Comparison of ENCODE assay signal across 8 cellular contexts in the genomic region with DNA sequence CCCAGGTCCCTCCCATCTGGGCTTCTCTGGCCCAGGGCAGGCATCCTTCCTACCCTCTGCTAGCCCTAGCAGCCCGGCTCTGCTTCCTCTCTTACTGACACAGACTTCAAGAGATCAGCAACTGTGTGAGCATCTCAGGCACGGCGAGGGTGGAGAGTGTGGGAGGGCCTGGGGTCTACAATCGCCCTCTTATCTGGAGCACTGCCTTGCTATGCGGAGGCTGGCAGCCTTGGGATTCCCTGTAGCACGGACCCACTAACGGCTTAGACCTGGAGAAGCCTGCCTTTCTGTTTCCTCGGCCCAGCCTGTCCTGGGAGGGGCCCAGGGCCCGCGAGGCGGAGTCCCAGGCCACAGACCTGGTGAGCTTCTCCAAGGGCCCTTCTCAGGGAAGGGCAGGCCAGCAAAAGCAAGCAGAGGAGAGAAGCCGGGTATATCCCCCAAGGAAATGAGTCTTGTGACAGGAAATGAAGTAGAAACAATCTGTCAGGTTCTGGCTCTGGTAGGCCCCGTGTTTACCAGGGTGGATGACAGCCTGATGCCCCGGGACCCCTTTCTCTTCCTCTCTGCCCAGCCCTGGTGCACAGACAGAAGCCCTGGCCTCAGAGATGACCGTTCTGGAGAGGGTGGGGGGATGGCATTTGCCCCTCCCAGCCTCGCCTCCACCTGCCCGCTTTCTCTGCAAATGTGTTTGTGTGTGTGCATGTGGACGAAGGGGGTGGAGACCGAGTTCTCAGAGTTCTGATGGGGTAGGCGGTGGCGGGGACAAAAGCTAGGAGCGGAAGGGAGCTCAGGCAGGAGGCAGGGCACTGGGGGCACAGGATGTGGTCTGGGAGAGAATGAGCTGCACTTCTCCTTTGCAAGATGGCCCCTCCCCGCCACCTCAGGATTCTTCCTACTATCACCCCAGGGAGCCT. TPM values are rescaled to one million over a fixed set of nuclear protein-coding genes. Genes with fewer than 3 reads are reported as not detected.
DNase-seq lines count a peak whose midpoint lies in the region; ATAC-seq and TF ChIP-seq lines count a peak whose summit lies in the region.

No MANE protein-coding gene starts in this region.

- WGBS in endodermal cell (ENCODE audit: insufficient coverage in 1 of 2, insufficient read length in 1 of 2), 2 experiments, result 73 to 79% methylated on average over 7 to 23 of the region's 23 CpGs
- WGBS in thyroid gland, 2 donors, result 39 to 47% methylated on average over 16 to 22 of the region's 23 CpGs

- H3K36me3 Mint-ChIP-seq in endodermal cell (ENCODE audit: low read depth), result peaks cover 12% of the 10 kb centered on the region
- H3K36me3 Mint-ChIP-seq in naive thymus-derived CD8-positive, alpha-beta T cell, result peaks cover 4 to 12% (median 9%) of the 10 kb centered on the region in 3 donors

- H3K79me2 ChIP-seq in ACC112 (ENCODE audit: control insufficient read depth, insufficient read depth, low read length, unreplicated experiment), result peaks cover 20% of the 10 kb centered on the region

- H3K9ac ChIP-seq in endodermal cell (ENCODE audit: extremely low read depth, low read length, poor library complexity, severe bottlenecking), result no peak overlapping the region

- intact Hi-C loops in thyroid gland (cut with DNase I), result no loop called here

- no peaks in the 10 kb centered on the region for H3K27me3 Mint-ChIP-seq in endodermal cell (ENCODE audit: insufficient read depth)
- H3K27me3 Mint-ChIP-seq in naive thymus-derived CD8-positive, alpha-beta T cell, result peaks cover 0 to 3% (median 0%) of the 10 kb centered on the region in 5 donors

- no peak overlapping the region for H2AFZ ChIP-seq in ACC112 (ENCODE audit: low read length, unreplicated experiment)

- POLR2A ChIA-PET in naive thymus-derived CD8-positive, alpha-beta T cell (lab: Charles Lee), result interaction anchor here (0.6 to 9.8 kb wide), 27 partner anchors 6 to 1024 kb away, joined by 3 to 333 read pairs (median 12); partner anchors contain the start of genes GIGYF1, GNB2, MEPCE and MOSPD3

- DNase-seq in Jurkat, Clone E6-1 (ENCODE audit: low read depth, low spot score), result peak; percentile 84
- peak; percentile 34 to 58 for DNase-seq in activated CD4-positive, alpha-beta T cell treated with anti-CD3 and anti-CD28 coated beads, Interleukin-2, amount 50 U/mL, for 24 hours (ENCODE audit: low read depth in 1 of 2, low spot score in 1 of 2)
- DNase-seq in endodermal cell (peak; percentile 67), thyroid gland (peak; percentile 81 to 83), HPDE6-E6E7 (ENCODE audit: extremely low spot score) (no peak)
- peak; percentile 34 to 87 (median 66) for DNase-seq in naive thymus-derived CD8-positive, alpha-beta T cell

- H3K27ac ChIP-seq in ACC112 (ENCODE audit: low read depth, low read length), result peak overlapping the region; percentile 65
- no peak overlapping the region for H3K27ac ChIP-seq in endodermal cell (ENCODE audit: low read depth, low read length)
- H3K27ac ChIP-seq in thyroid gland, result peak overlapping the region; percentile 97 to 98 (median 98)

- TF ChIP-seq CTCF in endodermal cell (conservative IDR thresholded peaks at IDR 0.05), result no peak
- TF ChIP-seq CTCF in thyroid gland (IDR thresholded peaks at IDR 0.05), result no peak

- H3K27me3 ChIP-seq in ACC112 (ENCODE audit: insufficient read depth, low read length), result no peaks in the 10 kb centered on the region
- no peaks in the 10 kb centered on the region for H3K27me3 ChIP-seq in endodermal cell (ENCODE audit: control insufficient read depth, insufficient read depth, low read length, poor library complexity, severe bottlenecking)
- H3K27me3 ChIP-seq in thyroid gland, result no peaks in the 10 kb centered on the region

- peaks cover 12% of the 10 kb centered on the region for H3K4me1 ChIP-seq in ACC112 (ENCODE audit: control insufficient read depth, insufficient read depth, low read length, unreplicated experiment)
- peaks cover 9% of the 10 kb centered on the region for H3K4me1 ChIP-seq in endodermal cell (ENCODE audit: control insufficient read depth, insufficient read depth, low read length)
- H3K4me1 ChIP-seq in thyroid gland, result peaks cover 36 to 37% of the 10 kb centered on the region in 2 donors

- H3K9me3 ChIP-seq in endodermal cell (ENCODE audit: control insufficient read depth, low read length), result no peaks in the 10 kb centered on the region
- H3K9me3 ChIP-seq in thyroid gland, result no peaks in the 10 kb centered on the region

- peak overlapping the region; percentile 77 for H3K27ac Mint-ChIP-seq in endodermal cell
- H3K27ac Mint-ChIP-seq in naive thymus-derived CD8-positive, alpha-beta T cell, result peak overlapping the region in 7 of 10 donors; percentile 81 to 99 (median 97)

- H3K36me3 ChIP-seq in ACC112 (ENCODE audit: insufficient read depth, low read length) (peaks cover 6% of the 10 kb centered on the region; the same call in 1 of the 2 replicates), endodermal cell (ENCODE audit: control insufficient read depth, insufficient read depth, low read length) (peaks cover 34% of the 10 kb centered on the region), thyroid gland (peaks cover 28 to 34% of the 10 kb centered on the region in 2 donors)

- peak overlapping the region; percentile 79 for H3K4me3 ChIP-seq in ACC112 (ENCODE audit: low read depth, low read length)
- H3K4me3 ChIP-seq in Jurkat, Clone E6-1 (ENCODE audit: low read length), result peak overlapping the region; percentile 85
- peak overlapping the region; percentile 29 for H3K4me3 ChIP-seq in endodermal cell (ENCODE audit: low read length)
- H3K4me3 ChIP-seq in thyroid gland (replicated peaks in 1 of 3), result peak overlapping the region in 1 of 3 donors; percentile 96

- no peak for TF ChIP-seq POLR2A in thyroid gland (IDR thresholded peaks at IDR 0.05)

- peak; percentile 7 to 13 for ATAC-seq in naive thymus-derived CD8-positive, alpha-beta T cell
- ATAC-seq in HG02642 (IDR thresholded peaks at IDR 0.05; ENCODE audit: poor library complexity, unreplicated experiment), result no peak

- peaks cover 20% of the 10 kb centered on the region for H3K4me1 Mint-ChIP-seq in endodermal cell
- peaks cover 21 to 40% (median 31%) of the 10 kb centered on the region in 4 donors for H3K4me1 Mint-ChIP-seq in naive thymus-derived CD8-positive, alpha-beta T cell

- peak overlapping the region; percentile 89 for H3K4me3 Mint-ChIP-seq in endodermal cell
- peak overlapping the region; percentile 93 to 100 (median 97) for H3K4me3 Mint-ChIP-seq in naive thymus-derived CD8-positive, alpha-beta T cell

- no peaks in the 10 kb centered on the region for H3K9me3 Mint-ChIP-seq in endodermal cell
- H3K9me3 Mint-ChIP-seq in naive thymus-derived CD8-positive, alpha-beta T cell, result no peaks in the 10 kb centered on the region

RNA-seq across cellular contexts. Expression of gene LRCH4, which starts 2.5 kb away (rescaled TPM):
- 48.3 TPM for polyA plus RNA-seq in Jurkat, Clone E6-1 (2012; ENCODE audit: insufficient read depth, insufficient read length)
- 10 to 100 TPM; 49.4 to 56.0 TPM for total RNA-seq in endodermal cell
- polyA plus RNA-seq in endodermal cell (2013, experiment 1 of 2), result 50.6 TPM
- polyA plus RNA-seq in endodermal cell (2013, experiment 2 of 2), result 40.0 TPM
- 100 to 1,000 TPM; 447 to 454 TPM for total RNA-seq in naive thymus-derived CD8-positive, alpha-beta T cell
- 100 to 1,000 TPM; 131 to 180 (median 153) TPM for polyA plus RNA-seq in naive thymus-derived CD8-positive, alpha-beta T cell
- total RNA-seq in thyroid gland, result 100 to 1,000 TPM in 1 of 4 donors, 10 to 100 TPM in 3; 55.0 to 107 (median 76.6) TPM

RNA-seq across cellular contexts. Expression of gene FBXO24, which starts 2.7 kb away (rescaled TPM):
- polyA plus RNA-seq in Jurkat, Clone E6-1 (2012; ENCODE audit: insufficient read depth, insufficient read length), result 1.6 TPM
- total RNA-seq in endodermal cell, result 1 to 10 TPM; 1.3 to 3.0 TPM
- 2.4 TPM for polyA plus RNA-seq in endodermal cell (2013, experiment 1 of 2)
- 1.4 TPM for polyA plus RNA-seq in endodermal cell (2013, experiment 2 of 2)
- total RNA-seq in naive thymus-derived CD8-positive, alpha-beta T cell, result 1 to 10 TPM; 2.5 to 3.6 TPM
- under 1 TPM; 0.60 to 0.95 (median 0.61) TPM for polyA plus RNA-seq in naive thymus-derived CD8-positive, alpha-beta T cell
- under 1 TPM; 0.13 to 0.88 (median 0.50) TPM for total RNA-seq in thyroid gland

RNA-seq across cellular contexts. Expression of gene SAP25, which starts 9.7 kb away (rescaled TPM):
- 7.3 TPM for polyA plus RNA-seq in Jurkat, Clone E6-1 (2012; ENCODE audit: insufficient read depth, insufficient read length)
- 1 to 10 TPM; 5.8 to 6.3 TPM for total RNA-seq in endodermal cell
- polyA plus RNA-seq in endodermal cell (2013, experiment 1 of 2), result 5.6 TPM
- 4.6 TPM for polyA plus RNA-seq in endodermal cell (2013, experiment 2 of 2)
- 100 to 1,000 TPM; 102 to 118 TPM for total RNA-seq in naive thymus-derived CD8-positive, alpha-beta T cell
- under 1 TPM in 1 of 3 donors, not detected in 2; 0.42 TPM for polyA plus RNA-seq in naive thymus-derived CD8-positive, alpha-beta T cell
- 1 to 10 TPM in 2 of 4 donors, not detected in 2; 1.5 to 6.2 TPM for total RNA-seq in thyroid gland

RNA-seq across cellular contexts. Expression of gene PCOLCE, which starts 18.8 kb away (rescaled TPM):
- 51.4 TPM for polyA plus RNA-seq in Jurkat, Clone E6-1 (2012; ENCODE audit: insufficient read depth, insufficient read length)
- total RNA-seq in endodermal cell (10 to 100 TPM; 17.5 to 37.7 TPM), thyroid gland (10 to 100 TPM; 12.9 to 36.3 (median 22.1) TPM)
- polyA plus RNA-seq in endodermal cell (2013, experiment 1 of 2), result 47.4 TPM
- polyA plus RNA-seq in endodermal cell (2013, experiment 2 of 2), result 40.5 TPM
- total RNA-seq in naive thymus-derived CD8-positive, alpha-beta T cell, result 10 to 100 TPM in 1 of 2 experiments, 1 to 10 TPM in 1; 8.3 to 12.5 TPM
- polyA plus RNA-seq in naive thymus-derived CD8-positive, alpha-beta T cell, result 1 to 10 TPM in 1 of 3 donors, under 1 TPM in 2; 0.25 to 1.3 (median 0.64) TPM

RNA-seq across cellular contexts. Expression of gene MOSPD3, which starts 29.0 kb away (rescaled TPM):
- 28.9 TPM for polyA plus RNA-seq in Jurkat, Clone E6-1 (2012; ENCODE audit: insufficient read depth, insufficient read length)
- total RNA-seq in endodermal cell, result 10 to 100 TPM; 19.8 to 25.5 TPM
- 33.1 TPM for polyA plus RNA-seq in endodermal cell (2013, experiment 1 of 2)
- 32.4 TPM for polyA plus RNA-seq in endodermal cell (2013, experiment 2 of 2)
- total RNA-seq in naive thymus-derived CD8-positive, alpha-beta T cell, result 10 to 100 TPM; 13.0 to 16.4 TPM
- 10 to 100 TPM; 16.0 to 21.0 (median 20.0) TPM for polyA plus RNA-seq in naive thymus-derived CD8-positive, alpha-beta T cell
- total RNA-seq in thyroid gland, result 10 to 100 TPM in 3 of 4 donors, 1 to 10 TPM in 1; 9.1 to 22.7 (median 12.3) TPM

Comparison
In these comparisons a context has a peak if more than half of its experiments do, and no peak if none do; other contexts are left out.
1. RNA of gene LRCH4, which starts 2.5 kb away (total RNA-seq): 447 to 454 TPM in naive thymus-derived CD8-positive, alpha-beta T cell; 55.0 to 107 TPM in thyroid gland and 49.4 to 56.0 TPM in endodermal cell; every median in the first group is over 4 times any median in the second.
2. RNA of gene SAP25, which starts 9.7 kb away (total RNA-seq): 102 to 118 TPM in naive thymus-derived CD8-positive, alpha-beta T cell; 5.8 to 6.3 TPM in endodermal cell and 1.5 to 6.2 TPM in thyroid gland; every median in the first group is over 10 times any median in the second.